In the genomic region with DNA sequence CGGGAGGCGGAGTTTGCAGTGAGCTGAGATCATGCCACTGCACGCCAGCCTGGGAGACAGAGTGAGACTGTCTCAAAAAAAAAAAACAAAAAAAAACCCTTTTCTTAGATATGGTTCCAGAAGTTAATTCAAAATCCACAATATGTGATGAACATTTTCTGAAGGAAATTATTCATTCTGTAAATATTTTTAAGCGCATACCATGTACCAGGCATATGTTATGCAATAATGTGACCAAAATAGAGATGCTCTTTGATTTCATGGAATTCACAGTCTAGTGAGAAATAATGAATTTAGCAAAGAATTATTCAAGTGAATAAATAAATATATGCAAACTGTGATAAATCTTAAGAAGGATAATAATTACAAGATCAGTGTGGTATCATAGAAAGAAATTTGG, we compare ENCODE assay signal across 17 cellular contexts.
"Had no signal": no experiment of that assay in that cellular context is flagged by ENCODE, and none has a peak within 500 bp of the region (broad histone marks: within the 10 kb centered on the region; RNA-seq: fewer than 3 reads in every experiment).

No MANE protein-coding gene starts in this region.

- H3K9me3 ChIP-seq: tibial artery, vagina had no signal

- H3K27me3 ChIP-seq: tibial artery, vagina had no signal

- FAIRE-seq: endothelial cell of umbilical vein had no signal

- ATAC-seq: activated T-helper 17 cell treated with anti-CD3 and anti-CD28 coated beads, Interleukin-2, amount 50 U/mL, for 72 hours; natural killer cell; right cardiac atrium had no signal

- H3K4me3 ChIP-seq: coronary artery, smooth muscle cell, tibial artery, vagina had no signal

- H3K36me3 ChIP-seq: tibial artery, vagina had no signal

- H3K27ac Mint-ChIP-seq: activated CD4-positive, alpha-beta T cell treated with anti-CD3 and anti-CD28 coated beads, Interleukin-2, amount 10 ng/mL, durations not matched to agents 7 days and 5 days; activated T-helper 17 cell treated with anti-CD3 and anti-CD28 coated beads, Interleukin-2, amount 50 U/mL, for 72 hours; natural killer cell had no signal

- H3K9me3 Mint-ChIP-seq: activated CD4-positive, alpha-beta T cell treated with anti-CD3 and anti-CD28 coated beads, Interleukin-2, amount 10 ng/mL, durations not matched to agents 7 days and 5 days had no signal

- H3K27ac ChIP-seq: coronary artery, tibial artery, vagina had no signal

- H3K27me3 Mint-ChIP-seq: activated CD4-positive, alpha-beta T cell treated with anti-CD3 and anti-CD28 coated beads, Interleukin-2, amount 10 ng/mL, durations not matched to agents 7 days and 5 days; progenitor cell of endocrine pancreas had no signal

- H3K4me3 Mint-ChIP-seq: activated CD4-positive, alpha-beta T cell treated with anti-CD3 and anti-CD28 coated beads, Interleukin-2, amount 10 ng/mL, durations not matched to agents 7 days and 5 days; activated T-helper 17 cell treated with anti-CD3 and anti-CD28 coated beads, Interleukin-2, amount 50 U/mL, for 72 hours; natural killer cell had no signal

- H3K36me3 Mint-ChIP-seq: natural killer cell had no signal

- H3K4me1 ChIP-seq: tibial artery, vagina had no signal

- DNase-seq: activated CD4-positive, alpha-beta T cell treated with anti-CD3 and anti-CD28 coated beads, Interleukin-2, amount 10 ng/mL, durations not matched to agents 7 days and 5 days; activated CD4-positive, CD25-positive, alpha-beta regulatory T cell; activated naive CD4-positive, alpha-beta T cell treated with anti-CD3 and anti-CD28 coated beads, Interleukin-2, amount 50 U/mL, for 16 hours; activated T-cell treated with anti-CD3 and anti-CD28 coated beads for 4 hours; amygdala; effector CD4-positive, alpha-beta T cell; mammary epithelial cell; natural killer cell; right cardiac atrium; T-helper 2 cell; tibial artery had no signal

- H3K4me1 Mint-ChIP-seq: activated CD4-positive, alpha-beta T cell treated with anti-CD3 and anti-CD28 coated beads, Interleukin-2, amount 10 ng/mL, durations not matched to agents 7 days and 5 days; activated T-helper 17 cell treated with anti-CD3 and anti-CD28 coated beads, Interleukin-2, amount 50 U/mL, for 72 hours; natural killer cell had no signal
